8 cellular contexts compared by ENCODE assay signal in genomic region chr19:34999498-35000337, GRCh38. TPM values are rescaled to one million over a fixed set of nuclear protein-coding genes. Genes with fewer than 3 reads are reported as not detected.
DNase-seq lines count a peak whose midpoint lies in the region; ATAC-seq and TF ChIP-seq lines count a peak whose summit lies in the region.

Gene GRAMD1A, plus strand, starts transcription at chr19:35000323. Its CDS starts 156 bp downstream, at chr19:35000479.

- H3K27ac Mint-ChIP-seq in CD4-positive, CD25-positive, alpha-beta regulatory T cell: peak within 1 kb of the TSS; percentile 98 to 100 (median 98)

- DNase-seq in CD4-positive, CD25-positive, alpha-beta regulatory T cell: peak; percentile 61 to 83 (median 63)
- DNase-seq in RPMI7951 (ENCODE audit: low read depth) (peak; percentile 89), fibroblast of the conjunctiva (ENCODE audit: low read depth) (peak; percentile 57)
- DNase-seq in activated effector memory CD4-positive, alpha-beta T cell treated with anti-CD3 and anti-CD28 coated beads, Interleukin-2, amount 50 U/mL, for 16 hours: peak; percentile 91

- peak within 1 kb of the TSS; percentile 96 to 99 (median 98) for H3K4me3 Mint-ChIP-seq in CD4-positive, CD25-positive, alpha-beta regulatory T cell

- no peak for TF ChIP-seq CTCF in neural cell (IDR thresholded peaks at IDR 0.05; ENCODE audit: poor library complexity, severe bottlenecking)

- peaks cover 45% of the 10 kb centered on the region for H3K79me2 ChIP-seq in neural cell (replicated peaks; ENCODE audit: insufficient read depth, low read length)

- H3K9ac ChIP-seq in neural cell (ENCODE audit: low read length) (peak within 1 kb of the TSS; percentile 81), stomach smooth muscle (ENCODE audit: low read length in 2 of 2) (peak within 1 kb of the TSS; percentile 98 to 99)

- no peaks in the 10 kb centered on the region for H3K9me2 ChIP-seq in neural cell (ENCODE audit: insufficient read depth, low read length)

- peaks cover 8 to 79% (median 52%) of the 10 kb centered on the region in 4 donors for H3K4me1 Mint-ChIP-seq in CD4-positive, CD25-positive, alpha-beta regulatory T cell

- H3K4me1 ChIP-seq in CD4-positive, CD25-positive, alpha-beta regulatory T cell (ENCODE audit: control insufficient read depth, insufficient read depth, low read length, poor library complexity, severe bottlenecking): peaks cover 88% of the 10 kb centered on the region
- peaks cover 42% of the 10 kb centered on the region for H3K4me1 ChIP-seq in stomach smooth muscle (ENCODE audit: control insufficient read depth, insufficient read depth, low read length)

- peak within 1 kb of the TSS; percentile 81 for H3K4me3 ChIP-seq in CD4-positive, CD25-positive, alpha-beta regulatory T cell (ENCODE audit: low read depth, low read length)
- H3K4me3 ChIP-seq in neural cell (ENCODE audit: low read length): peak within 1 kb of the TSS; percentile 96
- H3K4me3 ChIP-seq in stomach smooth muscle (ENCODE audit: low read length in 2 of 2): peak within 1 kb of the TSS; percentile 81 to 84

- TF ChIP-seq EP300 in Ishikawa (IDR thresholded peaks at IDR 0.05; ENCODE audit: borderline replicate concordance) (no peak), neural cell (conservative IDR thresholded peaks at IDR 0.05; ENCODE audit: poor library complexity, severe bottlenecking) (peak; percentile 22)

- no peaks in the 10 kb centered on the region for H4K20me1 ChIP-seq in neural cell (ENCODE audit: insufficient read depth)

- H3K4me2 ChIP-seq in neural cell (ENCODE audit: low read length): peak within 1 kb of the TSS; percentile 57

- peak within 1 kb of the TSS; percentile 90 for H3K27ac ChIP-seq in CD4-positive, CD25-positive, alpha-beta regulatory T cell (ENCODE audit: insufficient read depth, low read length, poor library complexity, severe bottlenecking)
- peak within 1 kb of the TSS; percentile 73 for H3K27ac ChIP-seq in neural cell (ENCODE audit: low read length)
- peak within 1 kb of the TSS; percentile 98 for H3K27ac ChIP-seq in stomach smooth muscle (ENCODE audit: low read length)

- no peaks in the 10 kb centered on the region for H3K27me3 ChIP-seq in CD4-positive, CD25-positive, alpha-beta regulatory T cell (ENCODE audit: control insufficient read depth, insufficient read depth, low read length)
- H3K27me3 ChIP-seq in neural cell (ENCODE audit: insufficient read depth, low read depth, low read length) (no peaks in the 10 kb centered on the region), stomach smooth muscle (ENCODE audit: control insufficient read depth in 1 of 2, insufficient read depth in 2 of 2, low read length in 2 of 2) (no peaks in the 10 kb centered on the region)

- no peaks in the 10 kb centered on the region for H3F3A ChIP-seq in neural cell (ENCODE audit: insufficient read depth, low read length, poor library complexity, severe bottlenecking)

- no peaks in the 10 kb centered on the region for H3K9me3 ChIP-seq in CD4-positive, CD25-positive, alpha-beta regulatory T cell (ENCODE audit: control insufficient read depth in 2 of 2, low read length in 2 of 2)
- H3K9me3 ChIP-seq in neural cell (ENCODE audit: low read length) (no peaks in the 10 kb centered on the region), stomach smooth muscle (ENCODE audit: control insufficient read depth in 2 of 2, low read length in 2 of 2) (no peaks in the 10 kb centered on the region)

- H3K9me3 Mint-ChIP-seq in CD4-positive, CD25-positive, alpha-beta regulatory T cell: peaks cover 0 to 2% (median 0%) of the 10 kb centered on the region in 7 donors

- ATAC-seq in CD4-positive, CD25-positive, alpha-beta regulatory T cell (ENCODE audit: low read depth in 2 of 2): peak; percentile 34 to 40
- peak; percentile 65 for ATAC-seq in GM19455 (IDR thresholded peaks at IDR 0.05; ENCODE audit: unreplicated experiment)

- no peaks in the 10 kb centered on the region for H3K36me3 ChIP-seq in CD4-positive, CD25-positive, alpha-beta regulatory T cell (ENCODE audit: control insufficient read depth, insufficient read depth, low read length)
- H3K36me3 ChIP-seq in neural cell (ENCODE audit: insufficient read depth, low read length) (no peaks in the 10 kb centered on the region), stomach smooth muscle (ENCODE audit: control insufficient read depth in 2 of 2, insufficient read depth in 2 of 2, low read length in 2 of 2) (no peaks in the 10 kb centered on the region)

- peaks cover 17% of the 10 kb centered on the region for H3K36me3 Mint-ChIP-seq in CD4-positive, CD25-positive, alpha-beta regulatory T cell

- peaks cover 5% of the 10 kb centered on the region for H3K27me3 Mint-ChIP-seq in CD4-positive, CD25-positive, alpha-beta regulatory T cell

- TF ChIP-seq RAD21 in Ishikawa (IDR thresholded peaks at IDR 0.05; ENCODE audit: low read depth) (no peak), neural cell (conservative IDR thresholded peaks at IDR 0.05) (no peak)

- H2AFZ ChIP-seq in neural cell (ENCODE audit: low read depth, low read length): peak within 1 kb of the TSS; percentile 89

TF ChIP-seq in Ishikawa, 13 proteins besides CTCF, POLR2A, EP300 and RAD21:
- TF ChIP-seq TAF1 (IDR thresholded peaks at IDR 0.05; ENCODE audit: low read depth): no peak; the same call in 1 of the 2 replicates
- no peak for TF ChIP-seq CEBPB (IDR thresholded peaks at IDR 0.05)
- TF ChIP-seq CREB1 (IDR thresholded peaks at IDR 0.05; ENCODE audit: low read depth): peak; percentile 67

TF ChIP-seq in neural cell, 6 proteins besides CTCF, POLR2A, EP300 and RAD21:
- TF ChIP-seq MXI1 (conservative IDR thresholded peaks at IDR 0.05; ENCODE audit: poor library complexity, severe bottlenecking): peak; percentile 30
- peak; percentile 78 for TF ChIP-seq POLR2AphosphoS5 (IDR thresholded peaks at IDR 0.05)
- TF ChIP-seq TAF1 (IDR thresholded peaks at IDR 0.05; ENCODE audit: low read depth): no peak

RNA-seq across cellular contexts. Expression of gene GRAMD1A, which starts in this region (rescaled TPM):
- total RNA-seq in CD4-positive, CD25-positive, alpha-beta regulatory T cell: 179 TPM
- polyA plus RNA-seq in CD4-positive, CD25-positive, alpha-beta regulatory T cell: 10 to 100 TPM; 25.7 to 39.4 (median 32.1) TPM
- 18.0 and 21.9 TPM in 2 replicates for total RNA-seq in RPMI7951 (2014; rRNA removed; shearing (Covaris generic))
- polyA plus RNA-seq in neural cell: 19.0 and 25.8 TPM in 2 replicates
- 40.2 and 45.1 TPM in 2 replicates for polyA minus RNA-seq in neural cell

Comparison
In these comparisons a context has a peak if more than half of its experiments do, and no peak if none do; other contexts are left out.
1. Peak in every context shown above with its lines: DNase-seq, ATAC-seq, H3K4me3 ChIP-seq and H3K27ac ChIP-seq.